Comparison of ENCODE assay signal across 8 cellular contexts in genomic region chr16:27449434-27450188, GRCh38. TPM values are rescaled to one million over a fixed set of nuclear protein-coding genes. Genes with fewer than 3 reads are reported as not detected.
DNase-seq lines count a peak whose midpoint lies in the region; ATAC-seq, FAIRE-seq and TF ChIP-seq lines count a peak whose summit lies in the region.

No MANE protein-coding gene starts in this region.

- intact Hi-C loops in mucosa of descending colon (cut with DNase I, micrococcal nuclease) (loop anchor here in 1 of 2 donors (10.0 kb wide), 1 partner anchor 295 kb away; no protein-coding TSS in a partner anchor), head of caudate nucleus (cut with DNase I) (loop anchor here (10.0 kb wide), 1 partner anchor 275 kb away; no protein-coding TSS in a partner anchor)

- no peak overlapping the region for H3K27ac ChIP-seq in smooth muscle cell (ENCODE audit: low read depth)

- H3K9me3 ChIP-seq in mucosa of descending colon (peaks cover 5% of the 10 kb centered on the region), smooth muscle cell (replicated peaks; ENCODE audit: low read depth) (no peaks in the 10 kb centered on the region)

- H3F3A ChIP-seq in smooth muscle cell (ENCODE audit: low read depth): no peaks in the 10 kb centered on the region

- H3K79me2 ChIP-seq in smooth muscle cell (ENCODE audit: low read depth): no peaks in the 10 kb centered on the region

- H3K4me2 ChIP-seq in smooth muscle cell: no peak overlapping the region

- no peaks in the 10 kb centered on the region for H4K20me1 ChIP-seq in smooth muscle cell (ENCODE audit: low read depth)

- H3K4me3 ChIP-seq in mucosa of descending colon: no peak overlapping the region
- H3K4me3 ChIP-seq in smooth muscle cell: no peak overlapping the region

- no peak for FAIRE-seq in H54 (lab: Jason Lieb, UNC)

- no peaks in the 10 kb centered on the region for H3K27me3 ChIP-seq in smooth muscle cell (ENCODE audit: low read depth)

- no peak for TF ChIP-seq POLR2A in H54 (IDR thresholded peaks at IDR 0.05; ENCODE audit: low read depth, low read length)

- DNase-seq in activated CD8-positive, alpha-beta memory T cell treated with anti-CD3 and anti-CD28 coated beads for 1 hour (ENCODE audit: extremely low read depth in 1 of 2, low read depth in 1 of 2): peak; percentile 66 to 89
- DNase-seq in mucosa of descending colon: peak; percentile 24 to 80 (median 43)
- no peak for DNase-seq in smooth muscle cell (lab: John Stamatoyannopoulos, UW; ENCODE audit: unreplicated experiment)
- no peak for DNase-seq in NCI-H748 (lab: John Stamatoyannopoulos, UW; ENCODE audit: unreplicated experiment)
- no peak for DNase-seq in H54 (ENCODE audit: insufficient read length, low spot score)
- DNase-seq in head of caudate nucleus: no peak

- H3K9ac ChIP-seq in smooth muscle cell (ENCODE audit: low read depth): no peak overlapping the region

- ATAC-seq in HG02885 (IDR thresholded peaks at IDR 0.05; ENCODE audit: poor library complexity, unreplicated experiment): peak; percentile 47
- peak; percentile 65 for ATAC-seq in mucosa of descending colon

- H3K4me1 ChIP-seq in mucosa of descending colon (ENCODE audit: low read depth) (no peaks in the 10 kb centered on the region), smooth muscle cell (ENCODE audit: low read depth) (no peaks in the 10 kb centered on the region)

- H3K36me3 ChIP-seq in mucosa of descending colon (ENCODE audit: low read depth) (no peaks in the 10 kb centered on the region), smooth muscle cell (ENCODE audit: low read depth) (no peaks in the 10 kb centered on the region)

- 90% methylated on average over 31 of the region's 31 CpGs for WGBS in smooth muscle cell (ENCODE audit: low lambda C conversion rate)

- TF ChIP-seq CTCF in GM12872 (IDR thresholded peaks at IDR 0.05; ENCODE audit: insufficient read depth, low read depth, low read length): 0 out of 3 replicates have a peak, but pooled peaks have one; percentile 12
- no peak for TF ChIP-seq CTCF in mucosa of descending colon (IDR thresholded peaks at IDR 0.05)
- TF ChIP-seq CTCF in smooth muscle cell (IDR thresholded peaks at IDR 0.05; ENCODE audit: borderline replicate concordance, insufficient read depth, poor library complexity, severe bottlenecking): no peak

- H2AFZ ChIP-seq in smooth muscle cell (ENCODE audit: low read depth): no peak overlapping the region

RNA-seq across cellular contexts. Expression of gene IL21R, which starts 47.6 kb away (rescaled TPM):
- 1 to 10 TPM in 2 of 3 donors, under 1 TPM in 1; 0.47 to 1.4 (median 1.0) TPM for total RNA-seq in mucosa of descending colon
- not detected in 2 replicates for total RNA-seq in smooth muscle cell
- not detected in 2 replicates for polyA plus RNA-seq in smooth muscle cell

Comparison
In these comparisons a context has a peak if more than half of its experiments do, and no peak if none do; other contexts are left out.
1. DNase-seq: peak in activated CD8-positive, alpha-beta memory T cell treated with anti-CD3 and anti-CD28 coated beads for 1 hour (2 of 2) and mucosa of descending colon (3 of 3); none in smooth muscle cell (single experiment), NCI-H748 (single experiment), H54 (single experiment) and head of caudate nucleus (0 of 42).